11 cellular contexts compared by ENCODE assay signal in the genomic region with DNA sequence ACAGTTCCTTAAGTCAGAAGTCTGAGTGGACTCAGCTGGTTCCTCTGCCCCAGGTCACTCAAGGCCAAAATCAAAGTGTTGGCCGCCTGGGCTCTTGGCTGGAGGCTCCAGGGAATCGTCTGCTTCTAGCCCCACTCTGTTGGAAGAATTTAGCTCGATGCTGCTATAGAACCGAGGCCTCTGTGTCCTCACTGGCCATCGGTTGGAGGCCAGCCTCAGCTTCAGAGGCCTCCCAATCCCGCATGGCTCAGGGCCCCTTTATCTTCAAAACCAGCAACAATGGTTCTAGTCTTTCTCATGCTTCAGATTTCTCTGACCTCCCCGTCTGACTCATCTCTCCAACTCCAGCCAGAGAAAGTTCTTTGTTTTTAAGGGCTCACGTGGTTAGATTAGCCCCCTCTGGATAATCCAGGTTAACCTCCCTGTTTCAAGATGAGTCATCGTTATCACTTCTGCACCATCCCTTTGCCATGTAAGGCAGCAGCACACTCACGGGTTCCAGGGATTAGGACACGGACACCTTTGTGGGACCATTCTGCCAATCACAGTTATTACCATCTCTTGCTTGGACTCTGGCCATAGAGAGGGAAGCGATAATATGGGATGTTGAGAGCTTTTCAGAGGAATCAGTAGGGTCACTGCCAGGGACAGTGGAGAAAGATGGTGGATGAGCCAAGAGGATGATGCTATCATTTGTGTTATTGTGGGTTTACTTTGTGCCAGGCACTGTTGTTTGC. TPM values are rescaled to one million over a fixed set of nuclear protein-coding genes. Genes with fewer than 3 reads are reported as not detected.
A peak's percentile ranks its signal among the peaks of the same experiment; 100 is the strongest.
DNase-seq lines count a peak whose midpoint lies in the region; ATAC-seq and TF ChIP-seq lines count a peak whose summit lies in the region.
"Had no signal": no experiment of that assay in that cellular context is flagged by ENCODE, and none has a peak within 500 bp of the region (broad histone marks: within the 10 kb centered on the region; RNA-seq: fewer than 3 reads in every experiment).

No MANE protein-coding gene starts in this region.

- H3K4me1 ChIP-seq in body of pancreas: peaks cover 23% of the 10 kb centered on the region
- H3K4me1 ChIP-seq in right lobe of liver: no peaks in the 10 kb centered on the region
- H3K4me1 ChIP-seq: parathyroid adenoma had no signal

- no peak overlapping the region for H3K4me3 ChIP-seq in body of pancreas
- no peak overlapping the region for H3K4me3 ChIP-seq in right lobe of liver

- peak; percentile 71 for ATAC-seq in body of pancreas
- peak; percentile 6 to 38 (median 24) for ATAC-seq in right lobe of liver
- no peak for ATAC-seq in GM18907 (IDR thresholded peaks at IDR 0.05; ENCODE audit: unreplicated experiment)
- no peak for ATAC-seq in HG03432 (IDR thresholded peaks at IDR 0.05; ENCODE audit: unreplicated experiment)

- no peaks in the 10 kb centered on the region for H3K36me3 ChIP-seq in body of pancreas (replicated peaks in 1 of 2; ENCODE audit: insufficient read depth in 1 of 2, low read depth in 2 of 2)
- H3K36me3 ChIP-seq in right lobe of liver: no peaks in the 10 kb centered on the region

- TF ChIP-seq CTCF in body of pancreas (IDR thresholded peaks at IDR 0.05) (no peak), right lobe of liver (IDR thresholded peaks at IDR 0.05) (no peak), GM20000 (IDR thresholded peaks at IDR 0.05; ENCODE audit: extremely low read depth, missing control alignments) (no peak)

- no peaks in the 10 kb centered on the region for H3K9me3 ChIP-seq in body of pancreas
- no peaks in the 10 kb centered on the region for H3K9me3 ChIP-seq in right lobe of liver

- intact Hi-C loops in body of pancreas (cut with DNase I) (loop anchor here (10.0 kb wide), 1 partner anchor 46 kb away; no protein-coding TSS in a partner anchor), right lobe of liver (cut with DNase I) (no loop called here)

- WGBS in body of pancreas, 2 donors: 65 to 69% methylated on average over 12 of the region's 12 CpGs
- 58% methylated on average over 8 of the region's 12 CpGs for WGBS in right lobe of liver (ENCODE audit: insufficient coverage, low coverage, low lambda C conversion rate, missing lambda C conversion rate)

- DNase-seq in AG08395 (ENCODE audit: low spot score): peak; percentile 26
- peak; percentile 41 for DNase-seq in LHCN-M2 (ENCODE audit: low read depth)
- peak in 3 of 4 donors; percentile 40 to 68 (median 52) for DNase-seq in body of pancreas
- DNase-seq in right lobe of liver: no peak
- no peak for DNase-seq in GM20000 (ENCODE audit: low spot score)
- no peak for DNase-seq in NOMO-1 treated with DMSO at 0.1 percent for 48 hours (lab: John Stamatoyannopoulos, UW; ENCODE audit: unreplicated experiment)
- DNase-seq: stimulated activated naive CD4-positive, alpha-beta T cell; T-helper 9 cell had no signal

- TF ChIP-seq POLR2A in body of pancreas (IDR thresholded peaks at IDR 0.05) (no peak), right lobe of liver (IDR thresholded peaks at IDR 0.05) (no peak)

- H3K27ac ChIP-seq in body of pancreas: peak overlapping the region in 3 of 4 donors; percentile 31 to 64 (median 53)
- peak overlapping the region in 1 of 3 donors; percentile 60 for H3K27ac ChIP-seq in right lobe of liver
- H3K27ac ChIP-seq: parathyroid adenoma had no signal

- H3K27me3 ChIP-seq in body of pancreas: no peaks in the 10 kb centered on the region
- H3K27me3 ChIP-seq in right lobe of liver: no peaks in the 10 kb centered on the region

RNA-seq across cellular contexts. Expression of gene FHAD1, which starts 13.6 kb away (rescaled TPM):
- 0.06 TPM in 1 of 2 replicates, not detected in the other for total RNA-seq in LHCN-M2 (2014; rRNA removed)
- not detected for polyA plus RNA-seq in LHCN-M2 (2012)
- 1 to 10 TPM; 2.9 to 4.9 TPM for total RNA-seq in body of pancreas
- under 1 TPM in 3 of 6 experiments, not detected in 3; 0.06 to 0.53 (median 0.12) TPM for total RNA-seq in right lobe of liver

Comparison
In these comparisons a context has a peak if more than half of its experiments do, and no peak if none do; other contexts are left out.
1. DNase-seq: peak in AG08395 (single experiment), LHCN-M2 (single experiment) and body of pancreas (3 of 4); none in right lobe of liver (0 of 3), GM20000 (single experiment) and NOMO-1 treated with DMSO at 0.1 percent for 48 hours (single experiment).
2. ATAC-seq: peak in body of pancreas (single experiment) and right lobe of liver (4 of 4); none in GM18907 (single experiment) and HG03432 (single experiment).